ENCODE assay signal across 22 cellular contexts in the genomic region with DNA sequence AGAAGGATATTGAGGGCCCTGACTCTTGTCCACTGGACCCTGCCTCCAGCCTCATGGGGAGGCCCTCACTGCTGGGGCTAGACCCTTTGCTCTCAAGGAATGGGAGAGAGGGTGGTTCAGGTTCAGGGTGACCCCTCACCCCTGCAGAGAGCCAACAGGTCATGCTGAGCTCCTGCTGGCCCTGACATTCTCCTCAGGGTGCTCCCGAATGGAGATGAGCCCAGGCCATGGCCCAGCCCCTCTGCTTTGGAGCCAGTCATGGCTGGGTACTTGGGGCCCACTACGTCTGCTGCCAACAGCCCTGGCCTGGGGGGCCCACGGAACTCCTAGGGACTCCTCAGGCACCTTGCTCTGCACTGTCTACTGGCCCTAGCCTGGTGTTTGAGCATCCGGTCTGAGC. TPM values are rescaled to one million over a fixed set of nuclear protein-coding genes. Genes with fewer than 3 reads are reported as not detected.
DNase-seq lines count a peak whose midpoint lies in the region; ATAC-seq and TF ChIP-seq lines count a peak whose summit lies in the region.
"Had no signal": no experiment of that assay in that cellular context is flagged by ENCODE, and none has a peak within 500 bp of the region (broad histone marks: within the 10 kb centered on the region; RNA-seq: fewer than 3 reads in every experiment).

No MANE protein-coding gene starts in this region.

- intact Hi-C loops in Right ventricle myocardium inferior (cut with DNase I) (no loop called here), left ventricle myocardium inferior (cut with micrococcal nuclease) (no loop called here)

- no peak overlapping the region for H4K5ac ChIP-seq in mesendoderm (ENCODE audit: low read length)

- H3K27me3 ChIP-seq in left ventricle myocardium inferior (ENCODE audit: low read depth) (peaks cover 98% of the 10 kb centered on the region), WERI-Rb-1 (ENCODE audit: insufficient read depth, low read depth, severe bottlenecking) (no peaks in the 10 kb centered on the region), mesendoderm (ENCODE audit: insufficient read depth, low read length, poor library complexity) (no peaks in the 10 kb centered on the region)

- peaks cover 9% of the 10 kb centered on the region for H3K4me1 ChIP-seq in left ventricle myocardium inferior
- H3K4me1 ChIP-seq in mesendoderm (ENCODE audit: control insufficient read depth, low read depth, low read length), result peaks cover 19% of the 10 kb centered on the region

- no peak overlapping the region for H3K4me2 ChIP-seq in mesendoderm (ENCODE audit: low read length)

- peak overlapping the region; percentile 33 for H3K27ac Mint-ChIP-seq in progenitor cell of endocrine pancreas
- H3K27ac Mint-ChIP-seq: CD4-positive, alpha-beta memory T cell had no signal

- H2BK120ac ChIP-seq in mesendoderm (ENCODE audit: low read depth, low read length), result no peak overlapping the region

- H3K36me3 ChIP-seq in left ventricle myocardium inferior (no peaks in the 10 kb centered on the region), WERI-Rb-1 (no peaks in the 10 kb centered on the region), mesendoderm (ENCODE audit: control insufficient read depth, insufficient read depth, low read length) (no peaks in the 10 kb centered on the region)
- H3K36me3 ChIP-seq: HAP-1 had no signal

- H3K4me3 ChIP-seq in left ventricle myocardium inferior (no peak overlapping the region), WERI-Rb-1 (ENCODE audit: low read depth, low read length) (no peak overlapping the region), mesendoderm (ENCODE audit: low read length) (no peak overlapping the region)
- H3K4me3 ChIP-seq: HAP-1 had no signal

- no peak for ATAC-seq in Right ventricle myocardium inferior
- ATAC-seq in esophagus mucosa, result no peak

- H2AK5ac ChIP-seq in mesendoderm (ENCODE audit: low read length), result peak overlapping the region; percentile 65

- no peak overlapping the region for H3K18ac ChIP-seq in mesendoderm (ENCODE audit: low read length)

- H2BK15ac ChIP-seq in mesendoderm (replicated peaks; ENCODE audit: low read depth), result no peak overlapping the region

- TF ChIP-seq CTCF in left ventricle myocardium inferior (IDR thresholded peaks at IDR 0.05; ENCODE audit: borderline replicate concordance), result no peak
- TF ChIP-seq CTCF in WERI-Rb-1 (IDR thresholded peaks at IDR 0.05; ENCODE audit: low read depth, low read length), result no peak
- TF ChIP-seq CTCF in progenitor cell of endocrine pancreas (IDR thresholded peaks at IDR 0.05; ENCODE audit: unreplicated experiment), result no peak

- H3K9me3 Mint-ChIP-seq in progenitor cell of endocrine pancreas (ENCODE audit: low read depth), result no peaks in the 10 kb centered on the region

- H3K4ac ChIP-seq in mesendoderm (ENCODE audit: low read depth, low read length), result no peak overlapping the region

- H3K79me2 ChIP-seq in mesendoderm (ENCODE audit: control insufficient read depth, insufficient read depth, low read length), result no peaks in the 10 kb centered on the region

- H3K9me3 ChIP-seq in left ventricle myocardium inferior (replicated peaks) (no peaks in the 10 kb centered on the region), WERI-Rb-1 (ENCODE audit: severe bottlenecking) (no peaks in the 10 kb centered on the region)
- H3K9me3 ChIP-seq: HAP-1 had no signal

- H3K27ac ChIP-seq in left ventricle myocardium inferior (replicated peaks) (no peak overlapping the region), WERI-Rb-1 (peak overlapping the region; percentile 48), mesendoderm (ENCODE audit: low read depth, low read length) (no peak overlapping the region), substantia nigra (ENCODE audit: low read depth, low read length, poor library complexity, severe bottlenecking) (no peak overlapping the region)

- no peaks in the 10 kb centered on the region for H3K79me1 ChIP-seq in mesendoderm (ENCODE audit: low read length)

- H3K4me1 Mint-ChIP-seq in progenitor cell of endocrine pancreas (ENCODE audit: low read depth), result peaks cover 13% of the 10 kb centered on the region

- no peak overlapping the region for H3K9ac ChIP-seq in mesendoderm (ENCODE audit: low read length)

- peak overlapping the region; percentile 31 for H3K56ac ChIP-seq in mesendoderm (ENCODE audit: low read length)

- H3K27me3 Mint-ChIP-seq in progenitor cell of endocrine pancreas, result peaks cover 15% of the 10 kb centered on the region

- no peaks in the 10 kb centered on the region for H3K36me3 Mint-ChIP-seq in progenitor cell of endocrine pancreas (ENCODE audit: insufficient read depth)
- H3K36me3 Mint-ChIP-seq: CD4-positive, alpha-beta memory T cell had no signal

- no peak overlapping the region for H3K4me3 Mint-ChIP-seq in progenitor cell of endocrine pancreas (ENCODE audit: low read depth)
- H3K4me3 Mint-ChIP-seq: CD4-positive, alpha-beta memory T cell had no signal

- WGBS in mesendoderm (ENCODE audit: extremely low coverage, insufficient coverage, low lambda C conversion rate), result no CpG with 5 or more reads among the region's 4 CpGs

- DNase-seq in Right ventricle myocardium inferior (ENCODE audit: missing footprints), result peak; percentile 35
- no peak for DNase-seq in left ventricle myocardium inferior
- no peak for DNase-seq in WERI-Rb-1
- no peak for DNase-seq in mesendoderm
- DNase-seq in progenitor cell of endocrine pancreas (ENCODE audit: low spot score, unreplicated experiment), result no peak
- no peak for DNase-seq in substantia nigra (lab: John Stamatoyannopoulos, UW)
- no peak for DNase-seq in stimulated activated CD4-positive, alpha-beta T cell treated with anti-CD3 and anti-CD28 coated beads, Interleukin-2, amount 100 ng/mL, for 24 hours
- DNase-seq: C1 segment of cervical spinal cord; Calu3; CD4-positive, alpha-beta memory T cell; COR-L47; DMS53; DMS79 treated with DMSO at 0.1 percent for 48 hours; GF-D8; GOT3 had no signal

- H2BK5ac ChIP-seq in mesendoderm (ENCODE audit: low read length), result no peak overlapping the region

- H3K23ac ChIP-seq in mesendoderm (ENCODE audit: low read length), result no peak overlapping the region

- H4K8ac ChIP-seq in mesendoderm (ENCODE audit: low read depth, low read length), result no peak overlapping the region

RNA-seq across cellular contexts. Expression of a gene that starts 49.2 kb away (rescaled TPM):
- total RNA-seq in Right ventricle myocardium inferior, result not detected
- not detected for total RNA-seq in left ventricle myocardium inferior
- polyA plus RNA-seq in mesendoderm (2013, experiment 1 of 2), result not detected
- not detected for polyA plus RNA-seq in mesendoderm (2013, experiment 2 of 2)
- not detected in 2 replicates for total RNA-seq in progenitor cell of endocrine pancreas
- not detected for total RNA-seq in esophagus mucosa
- total RNA-seq: A172; A673; Calu3; CD4-positive, alpha-beta memory T cell; Daoy; G401 had no signal
- polyA plus RNA-seq: BJ; CD4-positive, alpha-beta memory T cell had no signal
